In genomic region chr3:52695798-52696649, GRCh38 we compare ENCODE assay signal across 1 cellular context.
TF ChIP-seq lines count a peak whose summit lies in the region.

No MANE protein-coding gene starts in this region.

TF ChIP-seq in SK-N-SH treated with all-trans-retinoic acid at 6 μM for 48 hours, 23 proteins besides CTCF, POLR2A, EP300 and RAD21 (continued from another document):
- TF ChIP-seq CREB5 (CRISPR knock-in tag; IDR thresholded peaks at IDR 0.05; ENCODE audit: low read depth) = no peak; the same call in 1 of the 2 replicates
- TF ChIP-seq ARNTL (CRISPR knock-in tag; IDR thresholded peaks at IDR 0.05; ENCODE audit: borderline replicate concordance, low read depth) = no peak
TF ChIP-seq in SK-N-SH treated with all-trans-retinoic acid at 6 μM for 48 hours: peak in this region for 0.
